Comparison of ENCODE assay signal across 25 cellular contexts in genomic region chr1:117017062-117017461, GRCh38. TPM values are rescaled to one million over a fixed set of nuclear protein-coding genes. Genes with fewer than 3 reads are reported as not detected.
DNase-seq lines count a peak whose midpoint lies in the region; ATAC-seq lines count a peak whose summit lies in the region.
"Had no signal": no experiment of that assay in that cellular context is flagged by ENCODE, and none has a peak within 500 bp of the region (broad histone marks: within the 10 kb centered on the region; RNA-seq: fewer than 3 reads in every experiment).

No MANE protein-coding gene starts in this region.

- H3K4me1 Mint-ChIP-seq in activated naive CD4-positive, alpha-beta T cell treated with anti-CD3 and anti-CD28 coated beads, Interleukin-2, amount 50 U/mL, for 24 hours: peaks cover 57% of the 10 kb centered on the region
- H3K4me1 Mint-ChIP-seq: endodermal cell, immature natural killer cell had no signal

- H3K4me3 Mint-ChIP-seq in activated naive CD4-positive, alpha-beta T cell treated with anti-CD3 and anti-CD28 coated beads, Interleukin-2, amount 50 U/mL, for 24 hours: peak overlapping the region; percentile 59
- H3K4me3 Mint-ChIP-seq: activated CD4-positive, alpha-beta T cell treated with anti-CD3 and anti-CD28 coated beads, Interleukin-2, amount 10 ng/mL, durations not matched to agents 24 days and 14 days; activated naive CD4-positive, alpha-beta T cell treated with anti-CD3 and anti-CD28 coated beads, Interleukin-2, amount 10 ng/mL, durations not matched to agents 7 days and 5 days; endodermal cell; immature natural killer cell; mesothelial cell of epicardium had no signal

- no peaks in the 10 kb centered on the region for H3K9me3 Mint-ChIP-seq in activated naive CD4-positive, alpha-beta T cell treated with anti-CD3 and anti-CD28 coated beads, Interleukin-2, amount 50 U/mL, for 24 hours
- H3K9me3 Mint-ChIP-seq: activated CD4-positive, alpha-beta T cell treated with anti-CD3 and anti-CD28 coated beads, Interleukin-2, amount 10 ng/mL, durations not matched to agents 24 days and 14 days; activated naive CD4-positive, alpha-beta T cell treated with anti-CD3 and anti-CD28 coated beads, Interleukin-2, amount 10 ng/mL, durations not matched to agents 7 days and 5 days; endodermal cell; immature natural killer cell; mesothelial cell of epicardium; nephron had no signal

- peak overlapping the region; percentile 65 for H3K27ac Mint-ChIP-seq in activated naive CD4-positive, alpha-beta T cell treated with anti-CD3 and anti-CD28 coated beads, Interleukin-2, amount 50 U/mL, for 24 hours
- H3K27ac Mint-ChIP-seq: activated CD4-positive, alpha-beta T cell treated with anti-CD3 and anti-CD28 coated beads, Interleukin-2, amount 10 ng/mL, durations not matched to agents 24 days and 14 days; activated naive CD4-positive, alpha-beta T cell treated with anti-CD3 and anti-CD28 coated beads, Interleukin-2, amount 10 ng/mL, durations not matched to agents 7 days and 5 days; endodermal cell; immature natural killer cell; mesothelial cell of epicardium had no signal

- no peaks in the 10 kb centered on the region for H3K27me3 Mint-ChIP-seq in activated naive CD4-positive, alpha-beta T cell treated with anti-CD3 and anti-CD28 coated beads, Interleukin-2, amount 50 U/mL, for 24 hours
- H3K27me3 Mint-ChIP-seq: activated CD4-positive, alpha-beta T cell treated with anti-CD3 and anti-CD28 coated beads, Interleukin-2, amount 10 ng/mL, durations not matched to agents 24 days and 14 days; activated naive CD4-positive, alpha-beta T cell treated with anti-CD3 and anti-CD28 coated beads, Interleukin-2, amount 10 ng/mL, durations not matched to agents 7 days and 5 days had no signal

- H3K36me3 Mint-ChIP-seq in activated naive CD4-positive, alpha-beta T cell treated with anti-CD3 and anti-CD28 coated beads, Interleukin-2, amount 50 U/mL, for 24 hours: peaks cover 8% of the 10 kb centered on the region
- H3K36me3 Mint-ChIP-seq: immature natural killer cell, mesothelial cell of epicardium had no signal

- ATAC-seq in GM19372 (IDR thresholded peaks at IDR 0.05; ENCODE audit: low read depth, unreplicated experiment) (peak; percentile 34), HG03442 (IDR thresholded peaks at IDR 0.05; ENCODE audit: unreplicated experiment) (peak; percentile 2), sciatic nerve (peak; percentile 26), HG03135 (IDR thresholded peaks at IDR 0.05; ENCODE audit: unreplicated experiment) (no peak)
- ATAC-seq: gastrocnemius medialis, left lobe of liver, SK-N-SH treated with all-trans-retinoic acid at 6 μM for 48 hours had no signal

- intact Hi-C loops in sciatic nerve (cut with DNase I): no loop called here

- DNase-seq in activated naive CD4-positive, alpha-beta T cell treated with anti-CD3 and anti-CD28 coated beads, Interleukin-2, amount 50 U/mL, for 16 hours: no peak
- DNase-seq in sciatic nerve (ENCODE audit: low spot score) (no peak), hepatic stellate cell (ENCODE audit: low spot score) (no peak)
- DNase-seq: activated CD4-positive, alpha-beta T cell treated with anti-CD3 and anti-CD28 coated beads, Interleukin-2, amount 10 ng/mL, durations not matched to agents 24 days and 14 days; activated naive CD4-positive, alpha-beta T cell treated with anti-CD3 and anti-CD28 coated beads, Interleukin-2, amount 10 ng/mL, durations not matched to agents 7 days and 5 days; aorta; C1 segment of cervical spinal cord; Calu3; endodermal cell; esophagus squamous epithelium; gastrocnemius medialis; hippocampal formation; immature natural killer cell; MG63; NCI-H1417; NCI-H526; RPMI8226 had no signal

RNA-seq across cellular contexts. Expression of gene CD101, which starts 15.5 kb away (rescaled TPM):
- total RNA-seq in sciatic nerve: 1.0 TPM

RNA-seq across cellular contexts. Expression of gene TTF2, which starts 43.1 kb away (rescaled TPM):
- total RNA-seq in sciatic nerve: 15.3 TPM
